In genomic region chr11:121807051-121807450, GRCh38 we compare ENCODE assay signal across 1 cellular context.
TF ChIP-seq lines count a peak whose summit lies in the region.

No MANE protein-coding gene starts in this region.

TF ChIP-seq in SK-N-SH treated with all-trans-retinoic acid at 6 μM for 48 hours, 23 proteins besides CTCF, POLR2A, EP300 and RAD21 (continued from another document):
- no peak for TF ChIP-seq TSHZ2 (CRISPR knock-in tag; IDR thresholded peaks at IDR 0.05)
- TF ChIP-seq TOX (CRISPR knock-in tag; IDR thresholded peaks at IDR 0.05; ENCODE audit: borderline replicate concordance) = no peak
- TF ChIP-seq TCF4 (CRISPR knock-in tag; IDR thresholded peaks at IDR 0.05; ENCODE audit: borderline replicate concordance) = no peak
- TF ChIP-seq RARB (CRISPR knock-in tag; IDR thresholded peaks at IDR 0.05) = no peak
- TF ChIP-seq ZNF565 (CRISPR knock-in tag; conservative IDR thresholded peaks at IDR 0.05; ENCODE audit: low read depth) = no peak
- TF ChIP-seq ZFP30 (CRISPR knock-in tag; IDR thresholded peaks at IDR 0.05) = no peak
- no peak for TF ChIP-seq ESRRG (CRISPR knock-in tag; IDR thresholded peaks at IDR 0.05)
- TF ChIP-seq GLIS3 (CRISPR knock-in tag; IDR thresholded peaks at IDR 0.05) = no peak
